In genomic region chr3:12995389-12996180, GRCh38 we compare ENCODE assay signal across 1 cellular context.
TF ChIP-seq lines count a peak whose summit lies in the region.

No MANE protein-coding gene starts in this region.

TF ChIP-seq in K562, 482 proteins besides CTCF, POLR2A, EP300 and RAD21 (continued from another document and continues in another):
- TF ChIP-seq ID3 (CRISPR knock-in tag; IDR thresholded peaks at IDR 0.05) (no peak), ID3 (tag; IDR thresholded peaks at IDR 0.05) (peak; percentile 85; the same call in 1 of the 2 replicates), TAF7 (tag; IDR thresholded peaks at IDR 0.05) (no peak), MCM2 (IDR thresholded peaks at IDR 0.05; ENCODE audit: low read depth) (no peak), HNRNPK (IDR thresholded peaks at IDR 0.05; ENCODE audit: low read depth, low read length, poor library complexity, severe bottlenecking) (no peak), PHF21A (IDR thresholded peaks at IDR 0.05; ENCODE audit: borderline replicate concordance, low read depth) (no peak), ASH1L (IDR thresholded peaks at IDR 0.05; ENCODE audit: borderline replicate concordance, low read depth, partially characterized antibody) (peak; percentile 4), CEBPZ (IDR thresholded peaks at IDR 0.05; ENCODE audit: borderline replicate concordance, low read depth, low read length) (no peak), CCAR2 (IDR thresholded peaks at IDR 0.05; ENCODE audit: low read depth, low read length) (no peak), ZNF318 (IDR thresholded peaks at IDR 0.05; ENCODE audit: borderline replicate concordance in 1 of 2, low read depth in 1 of 2) (no peak), ZNF274 (IDR thresholded peaks at IDR 0.05; ENCODE audit: borderline replicate concordance, low read depth, low read length) (no peak), BRF1 (IDR thresholded peaks at IDR 0.05; ENCODE audit: borderline replicate concordance, extremely low read depth, insufficient read length) (no peak), HMGN3 (IDR thresholded peaks at IDR 0.05; ENCODE audit: borderline replicate concordance, extremely low read depth, insufficient read length, low read depth, low read length) (no peak), MLX (CRISPR knock-in tag; conservative IDR thresholded peaks at IDR 0.05) (no peak), BRF2 (IDR thresholded peaks at IDR 0.05; ENCODE audit: borderline replicate concordance, insufficient read depth, insufficient read length) (no peak), SAFB (IDR thresholded peaks at IDR 0.05; ENCODE audit: borderline replicate concordance, low read depth, low read length) (no peak), L3MBTL2 (IDR thresholded peaks at IDR 0.05) (peak; percentile 83), CREB3 (tag; conservative IDR thresholded peaks at IDR 0.05; ENCODE audit: low read depth) (no peak; the same call in 1 of the 2 replicates), IRF9 (tag; IDR thresholded peaks at IDR 0.05) (peak; percentile 66; the same call in 1 of the 2 replicates), PHB2 (IDR thresholded peaks at IDR 0.05; ENCODE audit: low read depth) (no peak), PREB (CRISPR knock-in tag; IDR thresholded peaks at IDR 0.05) (no peak), RBBP5 (IDR thresholded peaks at IDR 0.05; ENCODE audit: borderline replicate concordance, insufficient read depth, low read length, poor library complexity, severe bottlenecking) (no peak), ZKSCAN1 (IDR thresholded peaks at IDR 0.05; ENCODE audit: low read depth, low read length) (no peak), PHTF2 (CRISPR knock-in tag; IDR thresholded peaks at IDR 0.05) (no peak), TFAM (CRISPR knock-in tag; conservative IDR thresholded peaks at IDR 0.05) (no peak), FOXO4 (CRISPR knock-in tag; IDR thresholded peaks at IDR 0.05) (0 out of 2 replicates have a peak, but pooled peaks have one; percentile 3), ZNF717 (CRISPR knock-in tag; IDR thresholded peaks at IDR 0.05) (no peak), ZNF316 (IDR thresholded peaks at IDR 0.05) (no peak), MTF1 (CRISPR knock-in tag; IDR thresholded peaks at IDR 0.05; ENCODE audit: borderline replicate concordance) (no peak), E2F4 (CRISPR knock-in tag; IDR thresholded peaks at IDR 0.05; ENCODE audit: low read depth) (no peak), EZH2 (IDR thresholded peaks at IDR 0.05; ENCODE audit: borderline replicate concordance, low read depth, low read length) (no peak), TAF15 (IDR thresholded peaks at IDR 0.05; ENCODE audit: low read depth, low read length) (no peak), E2F3 (CRISPR knock-in tag; IDR thresholded peaks at IDR 0.05) (no peak), FOS (IDR thresholded peaks at IDR 0.05; ENCODE audit: extremely low read depth, insufficient read length) (no peak), ZFPM2 (CRISPR knock-in tag; IDR thresholded peaks at IDR 0.05) (no peak), PHB (CRISPR knock-in tag; IDR thresholded peaks at IDR 0.05) (no peak), HNRNPL (IDR thresholded peaks at IDR 0.05; ENCODE audit: low read depth, low read length) (no peak), MBD2 (IDR thresholded peaks at IDR 0.05; ENCODE audit: borderline replicate concordance, low read depth) (no peak), CAMTA2 (CRISPR knock-in tag; conservative IDR thresholded peaks at IDR 0.05) (no peak), ZSCAN29 (IDR thresholded peaks at IDR 0.05) (no peak), KAT7 (CRISPR knock-in tag; IDR thresholded peaks at IDR 0.05; ENCODE audit: borderline replicate concordance) (no peak), MEF2D (tag; conservative IDR thresholded peaks at IDR 0.05; ENCODE audit: low read depth) (no peak)
